Comparison of ENCODE assay signal across 33 cellular contexts in the genomic region with DNA sequence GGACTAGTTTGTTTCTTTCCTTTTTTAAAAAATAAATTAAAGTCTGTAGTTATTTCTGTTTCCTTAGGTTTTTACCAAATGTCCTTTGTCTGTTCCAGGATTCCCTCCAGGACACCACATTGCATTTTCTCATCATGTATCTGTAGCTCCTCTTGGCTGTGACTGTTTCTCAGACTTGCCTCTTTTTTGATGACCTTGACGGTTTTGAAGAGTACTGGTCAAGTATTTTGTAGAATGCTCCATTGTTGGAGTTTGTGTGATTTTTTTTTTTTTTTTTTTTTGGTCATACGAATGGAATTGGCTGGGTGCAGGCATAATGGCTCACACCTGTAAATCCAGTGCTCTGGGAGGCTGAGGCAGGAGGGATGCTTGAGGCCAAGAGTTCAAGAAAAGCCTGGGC.
DNase-seq lines count a peak whose midpoint lies in the region; ATAC-seq, FAIRE-seq and TF ChIP-seq lines count a peak whose summit lies in the region.
"Had no signal": no experiment of that assay in that cellular context is flagged by ENCODE, and none has a peak within 500 bp of the region (broad histone marks: within the 10 kb centered on the region; RNA-seq: fewer than 3 reads in every experiment).

No MANE protein-coding gene starts in this region.

- H3K4me1 ChIP-seq in HepG2 (ENCODE audit: insufficient read depth, low read length) (no peaks in the 10 kb centered on the region), right lobe of liver (no peaks in the 10 kb centered on the region), A549 (no peaks in the 10 kb centered on the region), IMR-90 (ENCODE audit: control insufficient read depth, insufficient read depth, low read length) (no peaks in the 10 kb centered on the region), K562 (replicated peaks in 1 of 2; ENCODE audit: control insufficient read depth in 2 of 2, insufficient read depth in 2 of 2, low read length in 2 of 2) (no peaks in the 10 kb centered on the region)
- H3K4me1 ChIP-seq: BE2C, Caco-2 had no signal

- no peak overlapping the region for H4K5ac ChIP-seq in IMR-90 (ENCODE audit: low read depth, low read length)

- no peak overlapping the region for H4K8ac ChIP-seq in IMR-90 (ENCODE audit: low read depth in 2 of 2, low read length in 2 of 2)

- no peak overlapping the region for H2BK20ac ChIP-seq in IMR-90 (ENCODE audit: low read depth, low read length)

- H2AK9ac ChIP-seq in IMR-90 (replicated peaks; ENCODE audit: low read depth, low read length, poor library complexity), result no peak overlapping the region

- H3K27ac ChIP-seq in HepG2 (ENCODE audit: extremely low read length, insufficient read depth, low read length) (no peak overlapping the region), right lobe of liver (no peak overlapping the region), A549 (no peak overlapping the region), IMR-90 (ENCODE audit: insufficient read depth, low read length) (no peak overlapping the region), K562 (ENCODE audit: extremely low read depth, low read depth, low read length) (no peak overlapping the region)
- H3K27ac ChIP-seq: 22Rv1; BLaER1; BLaER1 treated with 17β-estradiol and CSF1 and Interleukin-3, amounts not matched to agents 10 nM and 100 nM; C4-2B had no signal

- no TSS peak for BruUV-seq in HepG2 (replicated peaks; lab: Mats Ljungman, UMichigan)
- no TSS peak for BruUV-seq in IMR-90 (replicated peaks; lab: Mats Ljungman, UMichigan)
- BruUV-seq in K562 (replicated peaks; lab: Mats Ljungman, UMichigan), result no TSS peak

- H3K14ac ChIP-seq in IMR-90 (replicated peaks; ENCODE audit: low read depth, low read length), result no peak overlapping the region

- CTCF ChIA-PET in HepG2 (lab: Yijun Ruan, JAX; ENCODE audit: low intra/inter-chr PET ratio, low total read pairs) (no interaction called here), A549 (lab: Yijun Ruan, JAX) (interaction anchor here (0.9 to 1.1 kb wide), 3 partner anchors 22 to 154 kb away, joined by 3 to 4 read pairs (median 3); no protein-coding TSS in a partner anchor), IMR-90 (lab: Yijun Ruan, JAX) (interaction anchor here (0.6 kb wide), 1 partner anchor 29 kb away, joined by 5 read pairs; no protein-coding TSS in a partner anchor), K562 (lab: Yijun Ruan, JAX; ENCODE audit: low intra/inter-chr PET ratio) (no interaction called here)

- H3K56ac ChIP-seq in IMR-90 (ENCODE audit: extremely low read depth, insufficient read depth, low read length), result no peak overlapping the region

- H3K18ac ChIP-seq in IMR-90 (ENCODE audit: low read depth, low read length), result no peak overlapping the region

- no peak for FAIRE-seq in HepG2 (lab: Jason Lieb, UNC)
- no peak for FAIRE-seq in A549 (lab: Jason Lieb, UNC)
- no peak for FAIRE-seq in K562 (lab: Jason Lieb, UNC)
- FAIRE-seq: A204.1, D721Med had no signal

- no peak overlapping the region for H2BK120ac ChIP-seq in IMR-90 (ENCODE audit: low read depth, low read length)

- H3K36me3 ChIP-seq in HepG2 (replicated peaks in 1 of 2; ENCODE audit: control insufficient read depth in 1 of 2, insufficient read depth in 2 of 2, low read length in 2 of 2) (no peaks in the 10 kb centered on the region), right lobe of liver (no peaks in the 10 kb centered on the region), IMR-90 (ENCODE audit: control insufficient read depth, insufficient read depth, low read length) (no peaks in the 10 kb centered on the region), K562 (ENCODE audit: control insufficient read depth, insufficient read depth, low read length) (no peaks in the 10 kb centered on the region)
- H3K36me3 ChIP-seq: BE2C; BLaER1; BLaER1 treated with 17β-estradiol and CSF1 and Interleukin-3, amounts not matched to agents 10 nM and 100 nM had no signal

- TF ChIP-seq POLR2A in HepG2 (IDR thresholded peaks at IDR 0.05; ENCODE audit: insufficient read depth in 1 of 2, low read depth in 2 of 2, low read length in 2 of 2) (no peak), right lobe of liver (IDR thresholded peaks at IDR 0.05) (no peak), A549 (IDR thresholded peaks at IDR 0.05; ENCODE audit: low read length) (no peak), IMR-90 (IDR thresholded peaks at IDR 0.05; ENCODE audit: low read depth, low read length) (no peak), K562 (conservative IDR thresholded peaks at IDR 0.05) (no peak)

- POLR2A ChIA-PET in HepG2 (lab: Yijun Ruan, JAX), result no interaction called here
- POLR2A ChIA-PET in A549 (lab: Yijun Ruan, JAX), result no interaction called here
- POLR2A ChIA-PET in IMR-90 (lab: Charles Lee; ENCODE audit: unreplicated experiment), result no interaction called here
- POLR2A ChIA-PET in K562 (lab: Yijun Ruan, JAX), result no interaction called here

- DNase-seq in HepG2 (ENCODE audit: low spot score) (no peak), right lobe of liver (no peak), A549 (ENCODE audit: low read depth in 1 of 2, low spot score in 1 of 2) (no peak), IMR-90 (no peak), K562 (ENCODE audit: extremely low read depth in 1 of 4, low spot score in 3 of 4) (no peak), midbrain (lab: John Stamatoyannopoulos, UW) (no peak), GOT3 (lab: John Stamatoyannopoulos, UW) (no peak)
- no peak for DNase-seq in NK-92 treated with Interleukin-12 subunit alpha and Interleukin-12 subunit beta, amount 100 ng/mL, for 24 hours (lab: John Stamatoyannopoulos, UW)
- DNase-seq: 8988T; ACHN; AML-193; BE2C; C1 segment of cervical spinal cord; Caco-2; Calu3; CD4-positive, alpha-beta memory T cell; CD4-positive, alpha-beta T cell; CD4-positive, CD25-positive, alpha-beta regulatory T cell; CD8-positive, alpha-beta memory T cell; CD8-positive, alpha-beta T cell; COR-L47; DMS 273 treated with DMSO at 0.1 percent for 48 hours; DMS153; DMS79; DMS79 treated with DMSO at 0.1 percent for 48 hours; DND-41; EL had no signal

- H2BK15ac ChIP-seq in IMR-90 (ENCODE audit: low read depth, low read length), result no peak overlapping the region

- no peak overlapping the region for H2BK5ac ChIP-seq in IMR-90 (ENCODE audit: low read depth, low read length, poor library complexity, severe bottlenecking)

- TF ChIP-seq RAD21 in HepG2 (CRISPR knock-in tag; IDR thresholded peaks at IDR 0.05) (no peak), A549 (conservative IDR thresholded peaks at IDR 0.05 in 1 of 2, IDR thresholded peaks at IDR 0.05 in 1 of 2) (no peak), IMR-90 (IDR thresholded peaks at IDR 0.05; ENCODE audit: low read length) (no peak), K562 (CRISPR knock-in tag; conservative IDR thresholded peaks at IDR 0.05 in 1 of 2, IDR thresholded peaks at IDR 0.05 in 1 of 2) (no peak)

- intact Hi-C loops in HepG2 (cut with micrococcal nuclease; ENCODE audit: unreplicated experiment), result no loop called here
- intact Hi-C loops in right lobe of liver (cut with DNase I), result no loop called here
- intact Hi-C loops in IMR-90 (cut with micrococcal nuclease), result no loop called here
- intact Hi-C loops in K562 (cut with micrococcal nuclease), result no loop called here

- 7% methylated on average over 2 of the region's 2 CpGs for WGBS in HepG2 (ENCODE audit: low lambda C conversion rate)
- 72% methylated on average over 2 of the region's 2 CpGs for WGBS in right lobe of liver (ENCODE audit: insufficient coverage, low coverage, low lambda C conversion rate, missing lambda C conversion rate)
- 50% methylated on average over 2 of the region's 2 CpGs for WGBS in A549 (ENCODE audit: missing lambda C conversion rate)
- no CpG with 5 or more reads among the region's 2 CpGs for WGBS in IMR-90 (ENCODE audit: extremely low coverage in 2 of 2, insufficient read length in 1 of 2), 2 experiments
- 0% methylated on average over 1 of the region's 2 CpGs for WGBS in K562 (ENCODE audit: insufficient coverage, low coverage, missing lambda C conversion rate)

- no peak overlapping the region for H3K4me3 ChIP-seq in HepG2 (replicated peaks in 1 of 3; ENCODE audit: insufficient read depth in 1 of 3, low read depth in 2 of 3, low read length in 3 of 3)
- no peak overlapping the region for H3K4me3 ChIP-seq in right lobe of liver
- H3K4me3 ChIP-seq in A549, result no peak overlapping the region
- H3K4me3 ChIP-seq in IMR-90 (ENCODE audit: insufficient read depth, low read depth, low read length), result no peak overlapping the region
- H3K4me3 ChIP-seq in K562, result no peak overlapping the region
- H3K4me3 ChIP-seq: BLaER1; BLaER1 treated with 17β-estradiol and CSF1 and Interleukin-3, amounts not matched to agents 10 nM and 100 nM had no signal

- H2AFZ ChIP-seq in HepG2 (ENCODE audit: low read length) (no peak overlapping the region), IMR-90 (replicated peaks; ENCODE audit: low read length, poor library complexity) (no peak overlapping the region), K562 (ENCODE audit: low read depth, low read length) (no peak overlapping the region)

- no peaks in the 10 kb centered on the region for H3K79me2 ChIP-seq in HepG2 (ENCODE audit: insufficient read depth, low read length)
- no peaks in the 10 kb centered on the region for H3K79me2 ChIP-seq in K562 (ENCODE audit: control insufficient read depth, insufficient read depth, low read length)

- no peak for TF ChIP-seq EP300 in HepG2 (IDR thresholded peaks at IDR 0.05; ENCODE audit: low read depth in 2 of 2, low read length in 2 of 2)
- no peak for TF ChIP-seq EP300 in HepG2 (CRISPR knock-in tag; IDR thresholded peaks at IDR 0.05; ENCODE audit: borderline replicate concordance)
- no peak for TF ChIP-seq EP300 in A549 (IDR thresholded peaks at IDR 0.05)
- no peak for TF ChIP-seq EP300 in K562 (IDR thresholded peaks at IDR 0.05; ENCODE audit: low read length)

- no peaks in the 10 kb centered on the region for H3K9me1 ChIP-seq in IMR-90 (ENCODE audit: insufficient read depth, low read length)
- no peaks in the 10 kb centered on the region for H3K9me1 ChIP-seq in K562 (ENCODE audit: control insufficient read depth, insufficient read depth, low read length)

- H3K9me3 ChIP-seq in HepG2 (ENCODE audit: low read length) (no peaks in the 10 kb centered on the region), right lobe of liver (no peaks in the 10 kb centered on the region), A549 (no peaks in the 10 kb centered on the region), IMR-90 (ENCODE audit: control insufficient read depth, insufficient read depth, low read length) (peaks cover 3% of the 10 kb centered on the region), K562 (replicated peaks; ENCODE audit: control insufficient read depth, insufficient read depth, low read depth, low read length) (no peaks in the 10 kb centered on the region)
- H3K9me3 ChIP-seq: BE2C, Caco-2 had no signal

- no peaks in the 10 kb centered on the region for H4K20me1 ChIP-seq in HepG2 (ENCODE audit: insufficient read depth, low read length)
- H4K20me1 ChIP-seq in IMR-90 (ENCODE audit: insufficient read depth, low read length), result no peaks in the 10 kb centered on the region
- H4K20me1 ChIP-seq in K562 (replicated peaks; ENCODE audit: control insufficient read depth, insufficient read depth, low read length), result no peaks in the 10 kb centered on the region
- H4K20me1 ChIP-seq: BLaER1; BLaER1 treated with 17β-estradiol and CSF1 and Interleukin-3, amounts not matched to agents 10 nM and 100 nM had no signal

- no peak overlapping the region for H2AK5ac ChIP-seq in IMR-90 (ENCODE audit: low read depth, low read length)

- ATAC-seq in HepG2 (no peak), right lobe of liver (no peak), A549 (no peak), IMR-90 (ENCODE audit: low read depth) (no peak), K562 (no peak)
- ATAC-seq: CD8-positive, alpha-beta T cell had no signal

- in situ Hi-C loops in HepG2 (cut with HindIII; ENCODE audit: extremely low pct_ligation_motif_present, low pct_unique_long_range_greater_than_20kb), result no loop called here
- in situ Hi-C loops in IMR-90 (cut with MboI; ENCODE audit: low sequenced_read_pairs), result no loop called here
- in situ Hi-C loops in K562 (cut with MboI), result no loop called here

- H3K23ac ChIP-seq in IMR-90 (ENCODE audit: low read depth, low read length), result no peak overlapping the region

- no peak overlapping the region for H4K91ac ChIP-seq in IMR-90 (ENCODE audit: insufficient read depth, low read depth, low read length)

- no peak overlapping the region for H3K9ac ChIP-seq in HepG2 (ENCODE audit: insufficient read depth, low read depth, low read length)
- no peak overlapping the region for H3K9ac ChIP-seq in IMR-90 (ENCODE audit: low read depth, low read length)
- no peak overlapping the region for H3K9ac ChIP-seq in K562 (ENCODE audit: insufficient read depth in 1 of 2, low read depth in 2 of 2, low read length in 2 of 2)
- H3K9ac ChIP-seq: BLaER1; BLaER1 treated with 17β-estradiol and CSF1 and Interleukin-3, amounts not matched to agents 10 nM and 100 nM had no signal

- TF ChIP-seq CTCF in HepG2 (CRISPR knock-in tag; IDR thresholded peaks at IDR 0.05) (no peak), right lobe of liver (IDR thresholded peaks at IDR 0.05) (no peak), A549 (IDR thresholded peaks at IDR 0.05) (no peak), IMR-90 (conservative IDR thresholded peaks at IDR 0.05; ENCODE audit: low read depth, low read length) (no peak), K562 (IDR thresholded peaks at IDR 0.05 in 2 of 3, conservative IDR thresholded peaks at IDR 0.05 in 1 of 3; ENCODE audit: insufficient read depth in 2 of 3, low read depth in 1 of 3, low read length in 3 of 3) (no peak)

- no peaks in the 10 kb centered on the region for H3K79me1 ChIP-seq in IMR-90 (ENCODE audit: low read depth in 1 of 2, low read length in 2 of 2)

- H3K27me3 ChIP-seq in HepG2 (ENCODE audit: control insufficient read depth in 1 of 2, insufficient read depth in 2 of 2, low read length in 2 of 2), result no peaks in the 10 kb centered on the region
- no peaks in the 10 kb centered on the region for H3K27me3 ChIP-seq in right lobe of liver
- peaks cover 11% of the 10 kb centered on the region for H3K27me3 ChIP-seq in IMR-90 (ENCODE audit: control insufficient read depth, insufficient read depth, low read length)
- no peaks in the 10 kb centered on the region; a peak in 1 of 5 replicates for H3K27me3 ChIP-seq in K562 (ENCODE audit: control insufficient read depth in 2 of 2, insufficient read depth in 2 of 2, low read length in 2 of 2)
- H3K27me3 ChIP-seq: BE2C; BLaER1; BLaER1 treated with 17β-estradiol and CSF1 and Interleukin-3, amounts not matched to agents 10 nM and 100 nM had no signal

- H3K4ac ChIP-seq in IMR-90 (ENCODE audit: low read depth, low read length), result no peak overlapping the region

- H3K4me2 ChIP-seq in HepG2 (ENCODE audit: low read depth, low read length), result no peak overlapping the region
- H3K4me2 ChIP-seq in A549, result no peak overlapping the region
- no peak overlapping the region for H3K4me2 ChIP-seq in IMR-90 (ENCODE audit: low read depth, low read length)
- H3K4me2 ChIP-seq in K562 (ENCODE audit: insufficient read depth, low read length), result no peak overlapping the region
- H3K4me2 ChIP-seq: BLaER1 had no signal

- dilution Hi-C loops in IMR-90 (cut with HindIII; ENCODE audit: low sequenced_read_pairs, unreplicated experiment), result no loop called here

Comparison
In these comparisons a context has a peak if more than half of its experiments do, and no peak if none do; other contexts are left out.
1. CTCF ChIA-PET loops: an anchor here in A549 (0.9 to 1.1 kb wide) and IMR-90 (0.6 kb wide); none called in HepG2 and K562.